In the genomic region with DNA sequence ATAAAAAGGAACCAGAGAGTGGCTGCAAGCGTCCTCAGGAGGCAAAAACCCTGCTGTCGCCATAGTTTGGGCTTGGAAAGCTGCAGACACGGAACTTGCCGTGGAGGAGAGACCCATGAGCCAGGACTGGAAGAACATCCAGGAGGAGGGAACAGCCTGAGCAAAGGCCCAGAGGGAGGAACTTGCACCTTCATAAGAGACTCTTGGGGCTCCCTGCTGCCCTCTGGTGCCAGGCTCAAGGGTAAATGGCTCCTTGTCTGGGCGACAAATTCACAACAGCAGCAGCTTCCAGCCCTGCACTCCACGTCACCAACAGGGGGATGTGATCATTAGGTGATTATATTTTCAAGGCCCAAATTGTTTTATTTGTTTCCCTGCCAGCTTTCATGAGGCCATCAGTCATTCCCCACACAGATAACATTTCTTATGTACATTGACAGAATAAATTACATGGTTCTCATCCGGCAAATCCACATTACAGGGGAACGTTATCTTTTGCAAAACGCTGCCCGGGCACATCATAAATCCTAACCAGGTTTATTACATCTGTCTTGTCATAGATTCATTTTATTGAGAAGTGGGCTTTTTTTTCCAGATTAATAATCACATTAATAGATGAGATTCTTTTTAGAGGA, we compare ENCODE assay signal across 9 cellular contexts.
DNase-seq lines count a peak whose midpoint lies in the region; TF ChIP-seq lines count a peak whose summit lies in the region.
"Had no signal": no experiment of that assay in that cellular context is flagged by ENCODE, and none has a peak within 500 bp of the region (broad histone marks: within the 10 kb centered on the region; RNA-seq: fewer than 3 reads in every experiment).

No MANE protein-coding gene starts in this region.

- no peaks in the 10 kb centered on the region for H3F3A ChIP-seq in GM23248 (ENCODE audit: insufficient read depth)

- CTCF ChIA-PET in BJ (lab: Yijun Ruan, JAX): no interaction called here

- no peak for DNase-seq in BJ (ENCODE audit: low read depth)
- DNase-seq in GM23248: peak; percentile 19
- peak; percentile 37 for DNase-seq in NCI-H446 treated with DMSO at 0.1 percent for 48 hours (lab: John Stamatoyannopoulos, UW)
- DNase-seq in cardiac fibroblast (ENCODE audit: low read depth in 2 of 2): peak; percentile 2 to 9
- DNase-seq in osteocyte (ENCODE audit: extremely low spot score, unreplicated experiment): peak; percentile 56
- DNase-seq in T1000 (lab: John Stamatoyannopoulos, UW): no peak
- no peak for DNase-seq in activated effector memory CD4-positive, alpha-beta T cell treated with Interleukin-2 at 50 U/mL for 16 hours
- no peak for DNase-seq in midbrain (lab: John Stamatoyannopoulos, UW)

- no peak overlapping the region for H2AFZ ChIP-seq in GM23248

- no peaks in the 10 kb centered on the region for H4K20me1 ChIP-seq in GM23248 (ENCODE audit: insufficient read depth)

- no peaks in the 10 kb centered on the region for H3K9me3 ChIP-seq in GM23248 (ENCODE audit: low read depth)

- no peak overlapping the region for H3K4me2 ChIP-seq in GM23248 (ENCODE audit: unreplicated experiment)

- H3K27ac Mint-ChIP-seq in osteocyte (ENCODE audit: unreplicated experiment): no peak overlapping the region

- no peaks in the 10 kb centered on the region for H3K27me3 Mint-ChIP-seq in osteocyte (ENCODE audit: unreplicated experiment)

- no peaks in the 10 kb centered on the region for H3K27me3 ChIP-seq in BJ (ENCODE audit: control insufficient read depth, insufficient read depth, low read length)
- no peaks in the 10 kb centered on the region for H3K27me3 ChIP-seq in GM23248 (replicated peaks; ENCODE audit: insufficient read depth)

- H3K4me1 ChIP-seq in GM23248 (ENCODE audit: insufficient read depth): no peaks in the 10 kb centered on the region

- no peaks in the 10 kb centered on the region for H3K4me1 Mint-ChIP-seq in osteocyte (ENCODE audit: unreplicated experiment)

- no peak overlapping the region for H3K9ac ChIP-seq in GM23248

- no peak overlapping the region for H3K4me3 ChIP-seq in BJ (ENCODE audit: low read depth, low read length)
- no peak overlapping the region for H3K4me3 ChIP-seq in GM23248
- no peak overlapping the region for H3K4me3 ChIP-seq in cardiac fibroblast (replicated peaks in 1 of 2; ENCODE audit: low read depth in 2 of 2, low read length in 2 of 2)

- 17 to 21% methylated on average over 10 of the region's 10 CpGs for WGBS in GM23248 (ENCODE audit: low coverage in 1 of 2, low lambda C conversion rate in 2 of 2, missing lambda C conversion rate in 2 of 2), 2 experiments

- H3K79me2 ChIP-seq in GM23248 (ENCODE audit: insufficient read depth): no peaks in the 10 kb centered on the region

- H3K4me3 Mint-ChIP-seq in osteocyte (ENCODE audit: unreplicated experiment): no peak overlapping the region
- H3K4me3 Mint-ChIP-seq: brain had no signal

- in situ Hi-C loops in GM23248 (cut with MboI): no loop called here

- H3K36me3 ChIP-seq in BJ (ENCODE audit: control insufficient read depth, insufficient read depth, low read length) (no peaks in the 10 kb centered on the region), GM23248 (ENCODE audit: low read depth) (no peaks in the 10 kb centered on the region)

- H3K27ac ChIP-seq in GM23248: no peak overlapping the region

- peak; percentile 30; the same call in 1 of the 2 replicates for TF ChIP-seq CTCF in BJ (IDR thresholded peaks at IDR 0.05; ENCODE audit: insufficient read depth, low read depth, low read length)
- TF ChIP-seq CTCF in cardiac fibroblast (IDR thresholded peaks at IDR 0.05; ENCODE audit: low read depth, low read length): no peak
- peak; percentile 29 for TF ChIP-seq CTCF in osteocyte (IDR thresholded peaks at IDR 0.05)

- H3K9me3 Mint-ChIP-seq in osteocyte (ENCODE audit: unreplicated experiment): no peaks in the 10 kb centered on the region

- no peaks in the 10 kb centered on the region for H3K9me2 ChIP-seq in GM23248 (ENCODE audit: insufficient read depth)

- H3K36me3 Mint-ChIP-seq in osteocyte (ENCODE audit: unreplicated experiment): no peaks in the 10 kb centered on the region
- H3K36me3 Mint-ChIP-seq: brain had no signal

- POLR2A ChIA-PET in BJ (lab: Charles Lee): no interaction called here

Comparison
In these comparisons a context has a peak if more than half of its experiments do, and no peak if none do; other contexts are left out.
1. DNase-seq: peak in GM23248 (single experiment), NCI-H446 treated with DMSO at 0.1 percent for 48 hours (single experiment), cardiac fibroblast (2 of 2) and osteocyte (single experiment); none in BJ (single experiment), T1000 (single experiment), activated effector memory CD4-positive, alpha-beta T cell treated with Interleukin-2 at 50 U/mL for 16 hours (single experiment) and midbrain (single experiment).